8 cellular contexts compared by ENCODE assay signal in genomic region chr21:44761011-44761729, GRCh38. TPM values are rescaled to one million over a fixed set of nuclear protein-coding genes. Genes with fewer than 3 reads are reported as not detected.
DNase-seq lines count a peak whose midpoint lies in the region; ATAC-seq and TF ChIP-seq lines count a peak whose summit lies in the region.

No MANE protein-coding gene starts in this region.

- H3K4me3 Mint-ChIP-seq in CD8-positive, alpha-beta T cell: no peak overlapping the region
- no peak overlapping the region; the same call in 2 of the 3 replicates for H3K4me3 Mint-ChIP-seq in GM23338

- H3K36me3 Mint-ChIP-seq in CD8-positive, alpha-beta T cell: no peaks in the 10 kb centered on the region
- H3K36me3 Mint-ChIP-seq in GM23338 (ENCODE audit: low read depth): no peaks in the 10 kb centered on the region

- H2AFZ ChIP-seq in GM23338 (no peak overlapping the region), SU-DHL-6 (ENCODE audit: low read depth, low read length, severe bottlenecking) (no peak overlapping the region)

- no peaks in the 10 kb centered on the region for H3K27me3 ChIP-seq in CD8-positive, alpha-beta T cell (ENCODE audit: insufficient read depth, low read length)
- H3K27me3 ChIP-seq in GM23338 (ENCODE audit: insufficient read depth): no peaks in the 10 kb centered on the region
- no peaks in the 10 kb centered on the region for H3K27me3 ChIP-seq in SU-DHL-6 (ENCODE audit: low read length)

- peak; percentile 28 for TF ChIP-seq CTCF in CD8-positive, alpha-beta T cell (IDR thresholded peaks at IDR 0.05)
- TF ChIP-seq CTCF in GM23338 (conservative IDR thresholded peaks at IDR 0.05; ENCODE audit: low read depth in 2 of 2) (peak; percentile 80 to 87), SU-DHL-6 (IDR thresholded peaks at IDR 0.05; ENCODE audit: insufficient read depth, low read length, poor library complexity, severe bottlenecking) (peak; percentile 24)

- no peaks in the 10 kb centered on the region for H3K27me3 Mint-ChIP-seq in CD8-positive, alpha-beta T cell (ENCODE audit: low read depth)
- peaks cover 8% of the 10 kb centered on the region for H3K27me3 Mint-ChIP-seq in GM23338 (ENCODE audit: insufficient read depth, low read depth, poor library complexity)

- no peaks in the 10 kb centered on the region for H3K9me3 Mint-ChIP-seq in CD8-positive, alpha-beta T cell
- peaks cover 3% of the 10 kb centered on the region; the same call in 2 of the 3 replicates for H3K9me3 Mint-ChIP-seq in GM23338

- POLR2A ChIA-PET in CD8-positive, alpha-beta T cell (lab: Charles Lee): no interaction called here

- peaks cover 20% of the 10 kb centered on the region for H3K4me1 ChIP-seq in CD8-positive, alpha-beta T cell (ENCODE audit: insufficient read depth, low read length)
- H3K4me1 ChIP-seq in GM23338 (ENCODE audit: insufficient read depth): no peaks in the 10 kb centered on the region; the same call in 1 of the 2 replicates

- no peak overlapping the region for H3K9ac ChIP-seq in SU-DHL-6 (ENCODE audit: low read length)

- no peaks in the 10 kb centered on the region for H3K9me2 ChIP-seq in GM23338 (ENCODE audit: insufficient read depth)
- H3K9me2 ChIP-seq in SU-DHL-6 (replicated peaks; ENCODE audit: insufficient read depth, low read length): no peaks in the 10 kb centered on the region

- H3K27ac Mint-ChIP-seq in CD8-positive, alpha-beta T cell: no peak overlapping the region
- H3K27ac Mint-ChIP-seq in GM23338: no peak overlapping the region

- ATAC-seq in CD8-positive, alpha-beta T cell: no peak
- peak; percentile 73 for ATAC-seq in GM23338
- ATAC-seq in left colon: peak; percentile 83
- ATAC-seq in GM19324 (IDR thresholded peaks at IDR 0.05; ENCODE audit: low FRiP score, unreplicated experiment): no peak
- no peak for ATAC-seq in GM18909 (IDR thresholded peaks at IDR 0.05; ENCODE audit: poor library complexity, unreplicated experiment)
- ATAC-seq in HG02678 (IDR thresholded peaks at IDR 0.05; ENCODE audit: unreplicated experiment): no peak

- no peaks in the 10 kb centered on the region for H3F3A ChIP-seq in GM23338 (replicated peaks; ENCODE audit: low read depth)
- no peaks in the 10 kb centered on the region for H3F3A ChIP-seq in SU-DHL-6 (ENCODE audit: insufficient read depth)

- H3K27ac ChIP-seq in CD8-positive, alpha-beta T cell (ENCODE audit: low read depth, low read length): no peak overlapping the region
- no peak overlapping the region for H3K27ac ChIP-seq in GM23338 (ENCODE audit: low read depth)
- H3K27ac ChIP-seq in SU-DHL-6 (ENCODE audit: low read depth, low read length): no peak overlapping the region

- DNase-seq in CD8-positive, alpha-beta T cell: peak in 1 of 7 experiments; percentile 18
- peak; percentile 91 for DNase-seq in GM23338 (ENCODE audit: low spot score)
- peak; percentile 45 to 64 for DNase-seq in left colon
- no peak for DNase-seq in Kasumi-1 (lab: John Stamatoyannopoulos, UW)

- peaks cover 11% of the 10 kb centered on the region for H3K4me1 Mint-ChIP-seq in CD8-positive, alpha-beta T cell (ENCODE audit: low read depth)
- H3K4me1 Mint-ChIP-seq in GM23338: peaks cover 31% of the 10 kb centered on the region

- H4K20me1 ChIP-seq in GM23338 (replicated peaks; ENCODE audit: insufficient read depth): no peaks in the 10 kb centered on the region
- H4K20me1 ChIP-seq in SU-DHL-6 (ENCODE audit: low read depth, low read length): no peaks in the 10 kb centered on the region

- H3K4me2 ChIP-seq in GM23338: no peak overlapping the region
- H3K4me2 ChIP-seq in SU-DHL-6 (ENCODE audit: low read depth, low read length, poor library complexity, severe bottlenecking): no peak overlapping the region

- CTCF ChIA-PET in CD8-positive, alpha-beta T cell (lab: Charles Lee): interaction anchor here (1.0 kb wide), 1 partner anchor 251 kb away, joined by 4 read pairs; no protein-coding TSS in a partner anchor

- intact Hi-C loops in CD8-positive, alpha-beta T cell (cut with DNase I, micrococcal nuclease): no loop called here
- intact Hi-C loops in left colon (cut with DNase I, micrococcal nuclease): no loop called here

- H3K79me2 ChIP-seq in GM23338 (replicated peaks; ENCODE audit: insufficient read depth) (no peaks in the 10 kb centered on the region), SU-DHL-6 (ENCODE audit: insufficient read depth, low read length) (no peaks in the 10 kb centered on the region)

- H3K4me3 ChIP-seq in CD8-positive, alpha-beta T cell (ENCODE audit: low read depth, low read length): no peak overlapping the region
- no peak overlapping the region for H3K4me3 ChIP-seq in GM23338
- no peak overlapping the region for H3K4me3 ChIP-seq in SU-DHL-6 (ENCODE audit: insufficient read depth, low read length, poor library complexity, severe bottlenecking)

- no peaks in the 10 kb centered on the region for H3K9me3 ChIP-seq in CD8-positive, alpha-beta T cell (ENCODE audit: low read length)
- no peaks in the 10 kb centered on the region for H3K9me3 ChIP-seq in SU-DHL-6 (ENCODE audit: insufficient read depth, low read length)

- H3K36me3 ChIP-seq in CD8-positive, alpha-beta T cell (ENCODE audit: insufficient read depth, low read length): no peaks in the 10 kb centered on the region
- H3K36me3 ChIP-seq in GM23338 (ENCODE audit: insufficient read depth) (no peaks in the 10 kb centered on the region), SU-DHL-6 (ENCODE audit: low read length) (no peaks in the 10 kb centered on the region)

TF ChIP-seq in GM23338, 12 proteins besides CTCF, POLR2A, EP300 and RAD21 (continues in another document):
- TF ChIP-seq REST (IDR thresholded peaks at IDR 0.05; ENCODE audit: unreplicated experiment) (no peak), EZH2phosphoT487 (IDR thresholded peaks at IDR 0.05; ENCODE audit: unreplicated experiment) (no peak), ZNF331 (CRISPR knock-in tag; IDR thresholded peaks at IDR 0.05; ENCODE audit: low read depth) (no peak), POLR2AphosphoS5 (IDR thresholded peaks at IDR 0.05; ENCODE audit: low read depth) (no peak), JUNB (IDR thresholded peaks at IDR 0.05; ENCODE audit: unreplicated experiment) (no peak), CREB1 (CRISPR knock-in tag; IDR thresholded peaks at IDR 0.05; ENCODE audit: low read depth) (no peak), ETS1 (IDR thresholded peaks at IDR 0.05) (no peak), NANOG (IDR thresholded peaks at IDR 0.05; ENCODE audit: borderline replicate concordance) (no peak), EZH2 (IDR thresholded peaks at IDR 0.05; ENCODE audit: low read depth, unreplicated experiment) (no peak)

RNA-seq across cellular contexts. Expression of gene UBE2G2, which starts 40.5 kb away (rescaled TPM):
- total RNA-seq in CD8-positive, alpha-beta T cell: 10 to 100 TPM; 88.8 to 89.1 TPM
- total RNA-seq in GM23338 (2014; rRNA removed; shearing (Covaris generic)): 100 and 112 TPM in 2 replicates
- 55.0 and 66.4 TPM in 2 replicates for polyA plus RNA-seq in GM23338 (2016; fragmentation: Nextera tagmentation; extraction: Ambion mirVana)
- total RNA-seq in left colon: 10 to 100 TPM; 56.7 to 79.4 TPM

RNA-seq across cellular contexts. Expression of gene TSPEAR, which starts 49.8 kb away (rescaled TPM):
- total RNA-seq in CD8-positive, alpha-beta T cell: not detected
- total RNA-seq in GM23338 (2014; rRNA removed; shearing (Covaris generic)): 0.35 TPM in 1 of 2 replicates, not detected in the other
- 0.45 and 0.92 TPM in 2 replicates for polyA plus RNA-seq in GM23338 (2016; fragmentation: Nextera tagmentation; extraction: Ambion mirVana)
- total RNA-seq in left colon: under 1 TPM in 1 of 2 donors, not detected in 1; 0.09 TPM

RNA-seq across cellular contexts. Expression of gene SUMO3, which starts 56.7 kb away (rescaled TPM):
- total RNA-seq in CD8-positive, alpha-beta T cell: 10 to 100 TPM; 84.7 to 87.3 TPM
- total RNA-seq in GM23338 (2014; rRNA removed; shearing (Covaris generic)): 91.9 and 103 TPM in 2 replicates
- polyA plus RNA-seq in GM23338 (2016; fragmentation: Nextera tagmentation; extraction: Ambion mirVana): 90.6 and 90.8 TPM in 2 replicates
- 10 to 100 TPM; 67.3 to 73.2 TPM for total RNA-seq in left colon

Comparison
In these comparisons a context has a peak if more than half of its experiments do, and no peak if none do; other contexts are left out.
1. ATAC-seq: peak in GM23338 (single experiment) and left colon (single experiment); none in CD8-positive, alpha-beta T cell (single experiment), GM19324 (single experiment), GM18909 (single experiment) and HG02678 (single experiment).
2. DNase-seq: peak in GM23338 (single experiment) and left colon (2 of 2); none in Kasumi-1 (0 of 2).
3. CTCF ChIP-seq: peak in every context shown above with its lines; median percentile 84 in GM23338; 28 in CD8-positive, alpha-beta T cell; 24 in SU-DHL-6.